Comparison of ENCODE assay signal across 1 cellular context in genomic region chr2:217789003-217789735, GRCh38.
A peak's percentile ranks its signal among the peaks of the same experiment; 100 is the strongest.
TF ChIP-seq lines count a peak whose summit lies in the region.

No MANE protein-coding gene starts in this region.

TF ChIP-seq in HepG2, 621 proteins besides CTCF, POLR2A, EP300 and RAD21 (continued from another document and continues in another):
- TF ChIP-seq ZBED4 (CRISPR knock-in tag; IDR thresholded peaks at IDR 0.05; ENCODE audit: borderline replicate concordance) (0 out of 2 replicates have a peak, but pooled peaks have one; percentile 63), ZNF891 (CRISPR knock-in tag; IDR thresholded peaks at IDR 0.05) (peak; percentile 31; the same call in 1 of the 2 replicates), AHDC1 (CRISPR knock-in tag; IDR thresholded peaks at IDR 0.05; ENCODE audit: borderline replicate concordance) (no peak), FOXA3 (CRISPR knock-in tag; IDR thresholded peaks at IDR 0.05) (0 out of 2 replicates have a peak, but pooled peaks have one; percentile 13), MAFG (CRISPR knock-in tag; IDR thresholded peaks at IDR 0.05) (no peak), CBX2 (IDR thresholded peaks at IDR 0.05; ENCODE audit: low read depth, low read length) (no peak), CBX2 (CRISPR knock-in tag; IDR thresholded peaks at IDR 0.05; ENCODE audit: low read depth) (no peak), ZNF83 (CRISPR knock-in tag; IDR thresholded peaks at IDR 0.05; ENCODE audit: borderline replicate concordance) (no peak), GLI4 (CRISPR knock-in tag; IDR thresholded peaks at IDR 0.05; ENCODE audit: borderline replicate concordance) (no peak), ARNTL (CRISPR knock-in tag; IDR thresholded peaks at IDR 0.05) (peak; percentile 34; the same call in 1 of the 2 replicates), NRL (CRISPR knock-in tag; IDR thresholded peaks at IDR 0.05; ENCODE audit: borderline replicate concordance) (no peak; the same call in 1 of the 2 replicates)
- TF ChIP-seq, protein P1, sequence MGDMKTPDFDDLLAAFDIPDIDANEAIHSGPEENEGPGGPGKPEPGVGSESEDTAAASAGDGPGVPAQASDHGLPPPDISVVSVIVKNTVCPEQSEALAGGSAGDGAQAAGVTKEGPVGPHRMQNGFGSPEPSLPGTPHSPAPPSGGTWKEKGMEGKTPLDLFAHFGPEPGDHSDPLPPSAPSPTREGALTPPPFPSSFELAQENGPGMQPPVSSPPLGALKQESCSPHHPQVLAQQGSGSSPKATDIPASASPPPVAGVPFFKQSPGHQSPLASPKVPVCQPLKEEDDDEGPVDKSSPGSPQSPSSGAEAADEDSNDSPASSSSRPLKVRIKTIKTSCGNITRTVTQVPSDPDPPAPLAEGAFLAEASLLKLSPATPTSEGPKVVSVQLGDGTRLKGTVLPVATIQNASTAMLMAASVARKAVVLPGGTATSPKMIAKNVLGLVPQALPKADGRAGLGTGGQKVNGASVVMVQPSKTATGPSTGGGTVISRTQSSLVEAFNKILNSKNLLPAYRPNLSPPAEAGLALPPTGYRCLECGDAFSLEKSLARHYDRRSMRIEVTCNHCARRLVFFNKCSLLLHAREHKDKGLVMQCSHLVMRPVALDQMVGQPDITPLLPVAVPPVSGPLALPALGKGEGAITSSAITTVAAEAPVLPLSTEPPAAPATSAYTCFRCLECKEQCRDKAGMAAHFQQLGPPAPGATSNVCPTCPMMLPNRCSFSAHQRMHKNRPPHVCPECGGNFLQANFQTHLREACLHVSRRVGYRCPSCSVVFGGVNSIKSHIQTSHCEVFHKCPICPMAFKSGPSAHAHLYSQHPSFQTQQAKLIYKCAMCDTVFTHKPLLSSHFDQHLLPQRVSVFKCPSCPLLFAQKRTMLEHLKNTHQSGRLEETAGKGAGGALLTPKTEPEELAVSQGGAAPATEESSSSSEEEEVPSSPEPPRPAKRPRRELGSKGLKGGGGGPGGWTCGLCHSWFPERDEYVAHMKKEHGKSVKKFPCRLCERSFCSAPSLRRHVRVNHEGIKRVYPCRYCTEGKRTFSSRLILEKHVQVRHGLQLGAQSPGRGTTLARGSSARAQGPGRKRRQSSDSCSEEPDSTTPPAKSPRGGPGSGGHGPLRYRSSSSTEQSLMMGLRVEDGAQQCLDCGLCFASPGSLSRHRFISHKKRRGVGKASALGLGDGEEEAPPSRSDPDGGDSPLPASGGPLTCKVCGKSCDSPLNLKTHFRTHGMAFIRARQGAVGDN (CRISPR knock-in tag; IDR thresholded peaks at IDR 0.05) = peak; percentile 69
- TF ChIP-seq, protein P2, sequence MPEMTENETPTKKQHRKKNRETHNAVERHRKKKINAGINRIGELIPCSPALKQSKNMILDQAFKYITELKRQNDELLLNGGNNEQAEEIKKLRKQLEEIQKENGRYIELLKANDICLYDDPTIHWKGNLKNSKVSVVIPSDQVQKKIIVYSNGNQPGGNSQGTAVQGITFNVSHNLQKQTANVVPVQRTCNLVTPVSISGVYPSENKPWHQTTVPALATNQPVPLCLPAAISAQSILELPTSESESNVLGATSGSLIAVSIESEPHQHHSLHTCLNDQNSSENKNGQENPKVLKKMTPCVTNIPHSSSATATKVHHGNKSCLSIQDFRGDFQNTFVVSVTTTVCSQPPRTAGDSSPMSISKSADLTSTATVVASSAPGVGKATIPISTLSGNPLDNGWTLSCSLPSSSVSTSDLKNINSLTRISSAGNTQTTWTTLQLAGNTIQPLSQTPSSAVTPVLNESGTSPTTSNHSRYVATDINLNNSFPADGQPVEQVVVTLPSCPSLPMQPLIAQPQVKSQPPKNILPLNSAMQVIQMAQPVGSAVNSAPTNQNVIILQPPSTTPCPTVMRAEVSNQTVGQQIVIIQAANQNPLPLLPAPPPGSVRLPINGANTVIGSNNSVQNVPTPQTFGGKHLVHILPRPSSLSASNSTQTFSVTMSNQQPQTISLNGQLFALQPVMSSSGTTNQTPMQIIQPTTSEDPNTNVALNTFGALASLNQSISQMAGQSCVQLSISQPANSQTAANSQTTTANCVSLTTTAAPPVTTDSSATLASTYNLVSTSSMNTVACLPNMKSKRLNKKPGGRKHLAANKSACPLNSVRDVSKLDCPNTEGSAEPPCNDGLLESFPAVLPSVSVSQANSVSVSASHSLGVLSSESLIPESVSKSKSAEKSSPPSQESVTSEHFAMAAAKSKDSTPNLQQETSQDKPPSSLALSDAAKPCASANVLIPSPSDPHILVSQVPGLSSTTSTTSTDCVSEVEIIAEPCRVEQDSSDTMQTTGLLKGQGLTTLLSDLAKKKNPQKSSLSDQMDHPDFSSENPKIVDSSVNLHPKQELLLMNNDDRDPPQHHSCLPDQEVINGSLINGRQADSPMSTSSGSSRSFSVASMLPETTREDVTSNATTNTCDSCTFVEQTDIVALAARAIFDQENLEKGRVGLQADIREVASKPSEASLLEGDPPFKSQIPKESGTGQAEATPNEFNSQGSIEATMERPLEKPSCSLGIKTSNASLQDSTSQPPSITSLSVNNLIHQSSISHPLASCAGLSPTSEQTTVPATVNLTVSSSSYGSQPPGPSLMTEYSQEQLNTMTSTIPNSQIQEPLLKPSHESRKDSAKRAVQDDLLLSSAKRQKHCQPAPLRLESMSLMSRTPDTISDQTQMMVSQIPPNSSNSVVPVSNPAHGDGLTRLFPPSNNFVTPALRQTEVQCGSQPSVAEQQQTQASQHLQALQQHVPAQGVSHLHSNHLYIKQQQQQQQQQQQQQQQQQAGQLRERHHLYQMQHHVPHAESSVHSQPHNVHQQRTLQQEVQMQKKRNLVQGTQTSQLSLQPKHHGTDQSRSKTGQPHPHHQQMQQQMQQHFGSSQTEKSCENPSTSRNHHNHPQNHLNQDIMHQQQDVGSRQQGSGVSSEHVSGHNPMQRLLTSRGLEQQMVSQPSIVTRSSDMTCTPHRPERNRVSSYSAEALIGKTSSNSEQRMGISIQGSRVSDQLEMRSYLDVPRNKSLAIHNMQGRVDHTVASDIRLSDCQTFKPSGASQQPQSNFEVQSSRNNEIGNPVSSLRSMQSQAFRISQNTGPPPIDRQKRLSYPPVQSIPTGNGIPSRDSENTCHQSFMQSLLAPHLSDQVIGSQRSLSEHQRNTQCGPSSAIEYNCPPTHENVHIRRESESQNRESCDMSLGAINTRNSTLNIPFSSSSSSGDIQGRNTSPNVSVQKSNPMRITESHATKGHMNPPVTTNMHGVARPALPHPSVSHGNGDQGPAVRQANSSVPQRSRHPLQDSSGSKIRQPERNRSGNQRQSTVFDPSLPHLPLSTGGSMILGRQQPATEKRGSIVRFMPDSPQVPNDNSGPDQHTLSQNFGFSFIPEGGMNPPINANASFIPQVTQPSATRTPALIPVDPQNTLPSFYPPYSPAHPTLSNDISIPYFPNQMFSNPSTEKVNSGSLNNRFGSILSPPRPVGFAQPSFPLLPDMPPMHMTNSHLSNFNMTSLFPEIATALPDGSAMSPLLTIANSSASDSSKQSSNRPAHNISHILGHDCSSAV (CRISPR knock-in tag; IDR thresholded peaks at IDR 0.05; ENCODE audit: borderline replicate concordance) = no peak
- TF ChIP-seq, protein P3, sequence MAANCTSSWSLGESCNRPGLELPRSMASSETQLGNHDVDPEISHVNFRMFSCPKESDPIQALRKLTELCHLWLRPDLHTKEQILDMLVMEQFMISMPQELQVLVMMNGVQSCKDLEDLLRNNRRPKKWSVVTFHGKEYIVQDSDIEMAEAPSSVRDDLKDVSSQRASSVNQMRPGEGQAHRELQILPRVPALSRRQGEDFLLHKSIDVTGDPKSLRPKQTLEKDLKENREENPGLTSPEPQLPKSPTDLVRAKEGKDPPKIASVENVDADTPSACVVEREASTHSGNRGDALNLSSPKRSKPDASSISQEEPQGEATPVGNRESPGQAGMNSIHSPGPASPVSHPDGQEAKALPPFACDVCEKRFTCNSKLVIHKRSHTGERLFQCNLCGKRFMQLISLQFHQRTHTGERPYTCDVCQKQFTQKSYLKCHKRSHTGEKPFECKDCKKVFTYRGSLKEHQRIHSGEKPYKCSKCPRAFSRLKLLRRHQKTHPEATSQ (CRISPR knock-in tag; IDR thresholded peaks at IDR 0.05; ENCODE audit: borderline replicate concordance) = no peak
- TF ChIP-seq, protein P4, sequence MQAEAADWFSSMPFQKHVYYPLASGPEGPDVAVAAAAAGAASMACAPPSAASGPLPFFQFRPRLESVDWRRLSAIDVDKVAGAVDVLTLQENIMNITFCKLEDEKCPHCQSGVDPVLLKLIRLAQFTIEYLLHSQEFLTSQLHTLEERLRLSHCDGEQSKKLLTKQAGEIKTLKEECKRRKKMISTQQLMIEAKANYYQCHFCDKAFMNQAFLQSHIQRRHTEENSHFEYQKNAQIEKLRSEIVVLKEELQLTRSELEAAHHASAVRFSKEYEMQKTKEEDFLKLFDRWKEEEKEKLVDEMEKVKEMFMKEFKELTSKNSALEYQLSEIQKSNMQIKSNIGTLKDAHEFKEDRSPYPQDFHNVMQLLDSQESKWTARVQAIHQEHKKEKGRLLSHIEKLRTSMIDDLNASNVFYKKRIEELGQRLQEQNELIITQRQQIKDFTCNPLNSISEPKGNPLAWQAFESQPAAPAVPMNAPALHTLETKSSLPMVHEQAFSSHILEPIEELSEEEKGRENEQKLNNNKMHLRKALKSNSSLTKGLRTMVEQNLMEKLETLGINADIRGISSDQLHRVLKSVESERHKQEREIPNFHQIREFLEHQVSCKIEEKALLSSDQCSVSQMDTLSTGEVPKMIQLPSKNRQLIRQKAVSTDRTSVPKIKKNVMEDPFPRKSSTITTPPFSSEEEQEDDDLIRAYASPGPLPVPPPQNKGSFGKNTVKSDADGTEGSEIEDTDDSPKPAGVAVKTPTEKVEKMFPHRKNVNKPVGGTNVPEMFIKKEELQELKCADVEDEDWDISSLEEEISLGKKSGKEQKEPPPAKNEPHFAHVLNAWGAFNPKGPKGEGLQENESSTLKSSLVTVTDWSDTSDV (CRISPR knock-in tag; IDR thresholded peaks at IDR 0.05) = no peak
- TF ChIP-seq, protein P5, sequence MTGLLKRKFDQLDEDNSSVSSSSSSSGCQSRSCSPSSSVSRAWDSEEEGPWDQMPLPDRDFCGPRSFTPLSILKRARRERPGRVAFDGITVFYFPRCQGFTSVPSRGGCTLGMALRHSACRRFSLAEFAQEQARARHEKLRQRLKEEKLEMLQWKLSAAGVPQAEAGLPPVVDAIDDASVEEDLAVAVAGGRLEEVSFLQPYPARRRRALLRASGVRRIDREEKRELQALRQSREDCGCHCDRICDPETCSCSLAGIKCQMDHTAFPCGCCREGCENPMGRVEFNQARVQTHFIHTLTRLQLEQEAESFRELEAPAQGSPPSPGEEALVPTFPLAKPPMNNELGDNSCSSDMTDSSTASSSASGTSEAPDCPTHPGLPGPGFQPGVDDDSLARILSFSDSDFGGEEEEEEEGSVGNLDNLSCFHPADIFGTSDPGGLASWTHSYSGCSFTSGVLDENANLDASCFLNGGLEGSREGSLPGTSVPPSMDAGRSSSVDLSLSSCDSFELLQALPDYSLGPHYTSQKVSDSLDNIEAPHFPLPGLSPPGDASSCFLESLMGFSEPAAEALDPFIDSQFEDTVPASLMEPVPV (CRISPR knock-in tag; IDR thresholded peaks at IDR 0.05) = 0 out of 2 replicates have a peak, but pooled peaks have one; percentile 37
- TF ChIP-seq, protein P6, sequence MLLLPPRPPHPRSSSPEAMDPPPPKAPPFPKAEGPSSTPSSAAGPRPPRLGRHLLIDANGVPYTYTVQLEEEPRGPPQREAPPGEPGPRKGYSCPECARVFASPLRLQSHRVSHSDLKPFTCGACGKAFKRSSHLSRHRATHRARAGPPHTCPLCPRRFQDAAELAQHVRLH (CRISPR knock-in tag; IDR thresholded peaks at IDR 0.05; ENCODE audit: borderline replicate concordance, low read depth) = peak; percentile 70; the same call in 1 of the 2 replicates
